8 cellular contexts compared by ENCODE assay signal in the genomic region with DNA sequence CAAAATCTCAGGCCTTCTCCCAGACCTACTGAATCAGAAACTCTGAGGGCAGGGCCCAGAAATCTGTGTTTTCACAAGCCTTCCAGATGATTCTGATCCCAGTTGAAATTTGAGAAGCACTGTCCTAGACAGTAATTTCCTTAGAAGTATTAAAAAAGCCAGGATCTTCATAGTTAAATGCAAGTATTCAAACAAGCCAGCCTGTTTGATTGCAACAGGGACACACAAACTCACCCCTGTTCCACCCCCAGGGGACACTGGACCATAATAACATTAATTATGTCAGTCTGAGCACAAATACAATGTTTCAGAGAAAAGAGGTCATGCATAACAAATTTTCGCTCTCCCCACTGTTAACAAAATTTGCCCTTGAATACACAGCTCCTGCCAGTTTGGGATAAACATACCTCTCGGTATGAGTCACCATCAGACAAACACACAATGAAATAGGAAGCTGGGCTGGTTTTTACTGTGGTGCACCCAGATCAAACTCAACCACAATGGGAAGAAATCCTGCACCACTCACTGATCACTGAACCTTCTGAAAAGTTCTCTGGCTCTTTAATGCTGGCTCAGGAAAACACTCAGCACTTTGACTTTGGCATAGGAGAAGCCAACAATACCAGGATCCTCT. TPM values are rescaled to one million over a fixed set of nuclear protein-coding genes. Genes with fewer than 3 reads are reported as not detected.
A peak's percentile ranks its signal among the peaks of the same experiment; 100 is the strongest.
DNase-seq lines count a peak whose midpoint lies in the region; ATAC-seq and TF ChIP-seq lines count a peak whose summit lies in the region.

No MANE protein-coding gene starts in this region.

- H3K4ac ChIP-seq in mesenchymal stem cell (ENCODE audit: low read depth in 1 of 2, low read length in 2 of 2), result no peak overlapping the region

- no peaks in the 10 kb centered on the region for H3K9me3 ChIP-seq in mesenchymal stem cell (ENCODE audit: control insufficient read depth, low read length)

- H2BK5ac ChIP-seq in mesenchymal stem cell (ENCODE audit: low read depth, low read length, poor library complexity, severe bottlenecking), result peak overlapping the region; percentile 50

- peak; percentile 34 for DNase-seq in COLO668 (lab: John Stamatoyannopoulos, UW; ENCODE audit: unreplicated experiment)
- DNase-seq in LoVo (ENCODE audit: low spot score), result peak; percentile 80
- peak; percentile 77 for DNase-seq in choroid plexus epithelial cell (ENCODE audit: low read depth)
- DNase-seq in mesenchymal stem cell, result peak; percentile 74
- DNase-seq in stimulated activated CD4-positive, alpha-beta T cell treated with anti-CD3 and anti-CD28 coated beads, Interleukin-2, amount 100 ng/mL, for 24 hours, result no peak

- H3K4me3 ChIP-seq in choroid plexus epithelial cell (ENCODE audit: low read depth, low read length) (no peak overlapping the region), mesenchymal stem cell (ENCODE audit: insufficient read depth in 1 of 2, low read depth in 1 of 2, low read length in 2 of 2) (no peak overlapping the region)

- H3K36me3 ChIP-seq in mesenchymal stem cell (ENCODE audit: control insufficient read depth in 1 of 2, insufficient read depth in 2 of 2, low read depth in 1 of 2, low read length in 2 of 2), result peaks cover 0 to 1% of the 10 kb centered on the region in 2 experiments

- WGBS in mesenchymal stem cell, result 8% methylated on average over 2 of the region's 2 CpGs

- no peak overlapping the region for H2BK15ac ChIP-seq in mesenchymal stem cell (ENCODE audit: low read depth, poor library complexity, severe bottlenecking)

- no peak overlapping the region for H2BK120ac ChIP-seq in mesenchymal stem cell (ENCODE audit: low read depth, low read length)

- H3K9ac ChIP-seq in mesenchymal stem cell (ENCODE audit: low read length), result no peak overlapping the region

- H3K79me1 ChIP-seq in mesenchymal stem cell (replicated peaks; ENCODE audit: low read length, poor library complexity, severe bottlenecking), result peaks cover 19% of the 10 kb centered on the region

- H3K18ac ChIP-seq in mesenchymal stem cell (ENCODE audit: low read depth in 1 of 2, low read length in 2 of 2), result peak overlapping the region in 1 of 2 experiments; percentile 72

- H3K14ac ChIP-seq in mesenchymal stem cell (ENCODE audit: low read length in 2 of 2), result no peak overlapping the region

- H3K27ac ChIP-seq in mesenchymal stem cell (ENCODE audit: low read length, poor library complexity, severe bottlenecking), result peak overlapping the region; percentile 86

- no peak overlapping the region for H4K8ac ChIP-seq in mesenchymal stem cell (ENCODE audit: low read length)

- H4K91ac ChIP-seq in mesenchymal stem cell (ENCODE audit: low read length), result no peak overlapping the region

- H3K4me1 ChIP-seq in mesenchymal stem cell (ENCODE audit: control insufficient read depth, insufficient read depth, low read depth, low read length), result peaks cover 24% of the 10 kb centered on the region

- no peak for ATAC-seq in HG03565 (IDR thresholded peaks at IDR 0.05; ENCODE audit: unreplicated experiment)
- ATAC-seq in GM18868 (IDR thresholded peaks at IDR 0.05; ENCODE audit: unreplicated experiment), result no peak
- ATAC-seq in GM18502 (IDR thresholded peaks at IDR 0.05; ENCODE audit: poor library complexity, unreplicated experiment), result no peak

- H2AK5ac ChIP-seq in mesenchymal stem cell (ENCODE audit: low read length, severe bottlenecking), result no peak overlapping the region

- H2AFZ ChIP-seq in mesenchymal stem cell (ENCODE audit: low read depth, low read length), result no peak overlapping the region

- no peaks in the 10 kb centered on the region for H3K27me3 ChIP-seq in mesenchymal stem cell (ENCODE audit: control insufficient read depth in 1 of 2, insufficient read depth in 1 of 2, low read length in 2 of 2)

- no peak for TF ChIP-seq CTCF in choroid plexus epithelial cell (conservative IDR thresholded peaks at IDR 0.05; ENCODE audit: low read depth, low read length)

- no peak overlapping the region for H2BK12ac ChIP-seq in mesenchymal stem cell (ENCODE audit: low read length in 2 of 2)

- H3K23ac ChIP-seq in mesenchymal stem cell (ENCODE audit: low read length in 2 of 2), result no peak overlapping the region

- H3K4me2 ChIP-seq in mesenchymal stem cell (ENCODE audit: low read length, poor library complexity, severe bottlenecking), result no peak overlapping the region

RNA-seq across cellular contexts. Expression of a gene that starts 34.3 kb away (rescaled TPM):
- polyA plus RNA-seq in mesenchymal stem cell (2013, experiment 1 of 2), result 6.7 TPM
- 5.9 TPM for polyA plus RNA-seq in mesenchymal stem cell (2013, experiment 2 of 2)

Comparison
In these comparisons a context has a peak if more than half of its experiments do, and no peak if none do; other contexts are left out.
1. DNase-seq: peak in COLO668 (single experiment), LoVo (single experiment), choroid plexus epithelial cell (single experiment) and mesenchymal stem cell (single experiment); none in stimulated activated CD4-positive, alpha-beta T cell treated with anti-CD3 and anti-CD28 coated beads, Interleukin-2, amount 100 ng/mL, for 24 hours (0 of 2).